19 cellular contexts compared by ENCODE assay signal in the genomic region with DNA sequence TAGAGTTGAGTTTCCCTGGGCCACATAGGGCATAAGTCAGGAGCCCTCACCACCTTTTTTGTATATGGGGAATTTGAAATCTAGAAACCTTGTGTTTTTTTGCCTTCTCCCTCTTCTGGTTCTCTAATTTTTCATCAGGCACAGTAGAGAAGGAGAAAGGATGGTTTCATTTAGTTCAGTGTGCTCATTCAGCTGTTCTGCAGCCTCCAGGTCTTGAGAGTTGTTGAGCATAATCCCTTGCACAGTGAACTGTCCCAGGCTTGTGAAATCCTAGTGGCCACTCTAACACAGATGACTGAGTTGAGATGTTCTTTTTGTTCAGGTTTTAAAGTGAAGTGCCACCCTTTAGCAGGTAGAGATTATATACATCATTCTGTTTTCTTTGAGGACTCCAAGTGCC.
DNase-seq lines count a peak whose midpoint lies in the region; ATAC-seq and TF ChIP-seq lines count a peak whose summit lies in the region.
"Had no signal": no experiment of that assay in that cellular context is flagged by ENCODE, and none has a peak within 500 bp of the region (broad histone marks: within the 10 kb centered on the region; RNA-seq: fewer than 3 reads in every experiment).

No MANE protein-coding gene starts in this region.

- H3K4me2 ChIP-seq in Loucy (ENCODE audit: low read depth, low read length, poor library complexity, severe bottlenecking) = peak overlapping the region; percentile 32

- peak overlapping the region; percentile 42 for H3K9ac ChIP-seq in Loucy (ENCODE audit: low read depth, low read length, poor library complexity, severe bottlenecking)
- H3K9ac ChIP-seq: BLaER1 treated with 17β-estradiol and CSF1 and Interleukin-3, amounts not matched to agents 10 nM and 100 nM had no signal

- no peak overlapping the region for H2AFZ ChIP-seq in Loucy (ENCODE audit: low read length)

- no peak overlapping the region for H3K4me3 Mint-ChIP-seq in T-helper 17 cell
- H3K4me3 Mint-ChIP-seq: activated naive CD8-positive, alpha-beta T cell; activated T-cell treated with anti-CD3 and anti-CD28 coated beads, Interleukin-2, amount 50 U/mL, for 72 hours; natural killer cell had no signal

- no peaks in the 10 kb centered on the region for H3K27me3 ChIP-seq in Loucy (ENCODE audit: insufficient read depth, low read length, poor library complexity, severe bottlenecking)
- H3K27me3 ChIP-seq: BLaER1 treated with 17β-estradiol and CSF1 and Interleukin-3, amounts not matched to agents 10 nM and 100 nM; vagina had no signal

- peaks cover 2% of the 10 kb centered on the region for H3K36me3 Mint-ChIP-seq in T-helper 17 cell (ENCODE audit: low read depth)
- H3K36me3 Mint-ChIP-seq in activated naive CD4-positive, alpha-beta T cell treated with anti-CD3 and anti-CD28 coated beads, Interleukin-2, amount 50 U/mL, for 72 hours = peaks cover 7 to 10% of the 10 kb centered on the region in 2 donors
- H3K36me3 Mint-ChIP-seq: natural killer cell had no signal

- no peak for TF ChIP-seq CTCF in Loucy (conservative IDR thresholded peaks at IDR 0.05; ENCODE audit: low read length)

- H3K27ac Mint-ChIP-seq in T-helper 17 cell = peak overlapping the region; percentile 14
- H3K27ac Mint-ChIP-seq in activated naive CD4-positive, alpha-beta T cell treated with anti-CD3 and anti-CD28 coated beads, Interleukin-2, amount 50 U/mL, for 72 hours = no peak overlapping the region
- H3K27ac Mint-ChIP-seq: activated naive CD8-positive, alpha-beta T cell; activated T-cell treated with anti-CD3 and anti-CD28 coated beads, Interleukin-2, amount 50 U/mL, for 72 hours; natural killer cell had no signal

- no peaks in the 10 kb centered on the region for H3K9me3 ChIP-seq in Loucy (ENCODE audit: insufficient read depth, low read depth, low read length)
- no peaks in the 10 kb centered on the region for H3K9me3 ChIP-seq in T-helper 17 cell (ENCODE audit: control insufficient read depth, low read length, poor library complexity, severe bottlenecking)
- H3K9me3 ChIP-seq: prostate gland, vagina had no signal

- no peaks in the 10 kb centered on the region for H3K36me3 ChIP-seq in Loucy (ENCODE audit: insufficient read depth, low read length)
- H3K36me3 ChIP-seq: prostate gland, vagina had no signal

- H3K4me1 ChIP-seq in Loucy (ENCODE audit: insufficient read depth, low read length, poor library complexity, severe bottlenecking) = peaks cover 50% of the 10 kb centered on the region
- H3K4me1 ChIP-seq: prostate gland, vagina had no signal

- no peaks in the 10 kb centered on the region for H3K9me2 ChIP-seq in Loucy (replicated peaks; ENCODE audit: low read depth, low read length)

- H3K27me3 Mint-ChIP-seq in T-helper 17 cell = no peaks in the 10 kb centered on the region
- H3K27me3 Mint-ChIP-seq: activated naive CD8-positive, alpha-beta T cell had no signal

- no peaks in the 10 kb centered on the region for H4K20me1 ChIP-seq in Loucy (ENCODE audit: insufficient read depth, low read length, poor library complexity, severe bottlenecking)

- H3K9me3 Mint-ChIP-seq in activated naive CD4-positive, alpha-beta T cell treated with anti-CD3 and anti-CD28 coated beads, Interleukin-2, amount 50 U/mL, for 72 hours = peaks cover 0 to 4% of the 10 kb centered on the region in 2 donors
- H3K9me3 Mint-ChIP-seq: activated T-cell treated with anti-CD3 and anti-CD28 coated beads, Interleukin-2, amount 50 U/mL, for 72 hours; natural killer cell had no signal

- 0 out of 2 replicates have a peak, but pooled peaks cover 4% of the 10 kb centered on the region for H3F3A ChIP-seq in Loucy (ENCODE audit: low read depth)

- H3K4me1 Mint-ChIP-seq in T-helper 17 cell = peaks cover 16% of the 10 kb centered on the region

- DNase-seq in DMS53 treated with DMSO at 0.1 percent for 48 hours (lab: John Stamatoyannopoulos, UW; ENCODE audit: unreplicated experiment) = peak; percentile 46
- DNase-seq in T-helper 17 cell = no peak
- DNase-seq in activated naive CD4-positive, alpha-beta T cell treated with anti-CD3 and anti-CD28 coated beads, Interleukin-2, amount 50 U/mL, for 72 hours (ENCODE audit: low spot score in 2 of 2) = no peak
- no peak for DNase-seq in HT-29 (ENCODE audit: low spot score)
- DNase-seq: activated T-cell treated with anti-CD3 and anti-CD28 coated beads, Interleukin-2, amount 50 U/mL, for 72 hours; H7; KBM-7; left colon; mesendoderm; natural killer cell; stimulated activated CD4-positive, alpha-beta T cell treated with anti-CD3 and anti-CD28 coated beads, Interleukin-4, amount 100 ng/mL, for 24 hours had no signal

- peaks cover 59% of the 10 kb centered on the region for H3K79me2 ChIP-seq in Loucy (ENCODE audit: insufficient read depth, low read length)

- no peak overlapping the region for H3K4me3 ChIP-seq in Loucy (ENCODE audit: low read length, poor library complexity, severe bottlenecking)
- H3K4me3 ChIP-seq: BLaER1 treated with 17β-estradiol and CSF1 and Interleukin-3, amounts not matched to agents 10 nM and 100 nM; prostate gland; vagina had no signal

- ATAC-seq in GM21360 (IDR thresholded peaks at IDR 0.05; ENCODE audit: unreplicated experiment) (peak; percentile 45), T-helper 17 cell (no peak), GM21619 (IDR thresholded peaks at IDR 0.05; ENCODE audit: unreplicated experiment) (no peak), GM21737 (IDR thresholded peaks at IDR 0.05; ENCODE audit: unreplicated experiment) (no peak)
- no peak for ATAC-seq in activated naive CD4-positive, alpha-beta T cell treated with anti-CD3 and anti-CD28 coated beads, Interleukin-2, amount 50 U/mL, for 72 hours
- ATAC-seq: left colon, natural killer cell had no signal
